In the genomic region with DNA sequence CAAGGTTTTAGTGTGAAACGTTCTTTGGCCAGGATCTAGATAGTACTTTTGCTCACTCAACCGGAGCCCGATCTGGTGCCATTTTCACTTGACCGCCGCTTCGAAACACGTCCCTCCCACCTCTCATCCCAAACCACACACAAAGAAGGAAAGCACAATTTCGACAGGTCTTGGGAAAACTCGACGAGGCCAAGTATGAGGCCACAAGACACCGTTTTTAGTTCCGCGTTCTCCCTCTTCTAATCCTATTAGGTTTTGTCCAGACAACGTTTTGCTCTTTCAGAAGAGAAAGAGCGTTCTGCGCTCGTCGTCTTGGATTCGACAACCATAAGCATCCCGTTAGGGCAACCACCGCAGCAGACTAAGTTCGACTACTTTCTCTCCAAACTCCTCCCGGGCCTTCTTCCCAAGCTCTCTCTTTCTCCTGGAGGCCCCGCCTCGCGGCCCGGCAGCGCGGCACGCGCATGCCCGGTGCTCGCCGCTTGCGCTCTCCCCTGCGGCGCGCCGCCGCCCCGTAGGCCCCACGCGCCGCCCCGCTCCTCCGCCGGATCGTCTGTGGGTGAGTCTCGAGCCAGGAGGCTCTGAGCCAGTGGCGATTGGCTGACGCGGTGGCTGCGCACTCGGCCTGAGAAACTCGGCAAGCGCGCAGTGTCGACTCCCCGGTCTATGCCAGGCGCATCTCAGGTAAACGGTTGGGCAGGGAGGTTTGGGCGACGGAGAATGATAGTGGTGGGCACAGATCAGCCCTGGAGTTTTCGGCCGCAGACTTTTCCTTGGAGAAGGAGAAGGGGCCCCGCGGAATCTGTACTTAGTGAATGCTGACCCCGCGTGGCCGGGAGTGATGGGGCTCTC, we compare ENCODE assay signal across 1 cellular context.
TF ChIP-seq lines count a peak whose summit lies in the region.

Gene MIPOL1, plus strand, starts transcription at position 517 of the 852 bp plus-strand sequence. CDS start 49,952 bp downstream, outside the sequence.

TF ChIP-seq in HepG2, 621 proteins besides CTCF, POLR2A, EP300 and RAD21 (continued from another document and continues in another):
- TF ChIP-seq BCL3 (CRISPR knock-in tag; IDR thresholded peaks at IDR 0.05) (peak; percentile 99), RXRB (CRISPR knock-in tag; IDR thresholded peaks at IDR 0.05; ENCODE audit: borderline replicate concordance) (peak; percentile 80; the same call in 1 of the 2 replicates), IRX3 (CRISPR knock-in tag; IDR thresholded peaks at IDR 0.05; ENCODE audit: borderline replicate concordance, low read depth) (peak; percentile 89; the same call in 1 of the 2 replicates), THAP11 (CRISPR knock-in tag; IDR thresholded peaks at IDR 0.05) (peak; percentile 79), ZNF687 (CRISPR knock-in tag; IDR thresholded peaks at IDR 0.05) (peak; percentile 98), KDM6A (CRISPR knock-in tag; IDR thresholded peaks at IDR 0.05; ENCODE audit: low read depth) (no peak), ASH2L (IDR thresholded peaks at IDR 0.05; ENCODE audit: insufficient read length, low read depth, low read length) (peak; percentile 99), PLSCR1 (CRISPR knock-in tag; IDR thresholded peaks at IDR 0.05; ENCODE audit: borderline replicate concordance) (no peak; the same call in 1 of the 2 replicates), ZBTB1 (CRISPR knock-in tag; IDR thresholded peaks at IDR 0.05; ENCODE audit: borderline replicate concordance) (peak; percentile 71; the same call in 1 of the 2 replicates), GTF2F1 (IDR thresholded peaks at IDR 0.05; ENCODE audit: low read length) (no peak), ZNF597 (CRISPR knock-in tag; IDR thresholded peaks at IDR 0.05) (no peak), ZBTB2 (CRISPR knock-in tag; IDR thresholded peaks at IDR 0.05; ENCODE audit: low read depth) (peak; percentile 85), ZNF780A (CRISPR knock-in tag; IDR thresholded peaks at IDR 0.05) (peak; percentile 70; the same call in 1 of the 2 replicates), TBX3 (IDR thresholded peaks at IDR 0.05; ENCODE audit: borderline replicate concordance) (no peak), ZNF768 (CRISPR knock-in tag; IDR thresholded peaks at IDR 0.05) (peak; percentile 87), MTF1 (CRISPR knock-in tag; IDR thresholded peaks at IDR 0.05) (no peak), RFXAP (CRISPR knock-in tag; IDR thresholded peaks at IDR 0.05; ENCODE audit: borderline replicate concordance) (peak; percentile 84; the same call in 1 of the 2 replicates), ZNF501 (CRISPR knock-in tag; IDR thresholded peaks at IDR 0.05) (peak; percentile 98), ZNF10 (CRISPR knock-in tag; IDR thresholded peaks at IDR 0.05; ENCODE audit: borderline replicate concordance, low read depth) (0 out of 2 replicates have a peak, but pooled peaks have one; percentile 52), SYNCRIP (IDR thresholded peaks at IDR 0.05; ENCODE audit: insufficient read depth, low read depth, low read length) (no peak), NR3C1 (CRISPR knock-in tag; IDR thresholded peaks at IDR 0.05) (0 out of 2 replicates have a peak, but pooled peaks have one; percentile 25), ZNF891 (CRISPR knock-in tag; IDR thresholded peaks at IDR 0.05) (peak; percentile 98), HDAC2 (CRISPR knock-in tag; IDR thresholded peaks at IDR 0.05) (peak; percentile 78; the same call in 1 of the 2 replicates), MYPOP (CRISPR knock-in tag; IDR thresholded peaks at IDR 0.05) (peak; percentile 98), DR1 (CRISPR knock-in tag; IDR thresholded peaks at IDR 0.05) (peak; percentile 56; the same call in 1 of the 2 replicates), ZNF619 (CRISPR knock-in tag; IDR thresholded peaks at IDR 0.05) (peak; percentile 99), ZNF749 (CRISPR knock-in tag; IDR thresholded peaks at IDR 0.05; ENCODE audit: borderline replicate concordance) (peak; percentile 61; the same call in 1 of the 2 replicates), MBD4 (IDR thresholded peaks at IDR 0.05; ENCODE audit: borderline replicate concordance, low read length) (peak; percentile 40; the same call in 1 of the 2 replicates), SP140L (CRISPR knock-in tag; IDR thresholded peaks at IDR 0.05; ENCODE audit: borderline replicate concordance) (0 out of 2 replicates have a peak, but pooled peaks have one; percentile 38), SRY (CRISPR knock-in tag; IDR thresholded peaks at IDR 0.05) (peak; percentile 100), ZNF703 (CRISPR knock-in tag; IDR thresholded peaks at IDR 0.05; ENCODE audit: borderline replicate concordance) (no peak; the same call in 1 of the 2 replicates), PRDM15 (CRISPR knock-in tag; IDR thresholded peaks at IDR 0.05) (peak; percentile 78), MTA3 (CRISPR knock-in tag; IDR thresholded peaks at IDR 0.05) (0 out of 2 replicates have a peak, but pooled peaks have one; percentile 71), ZNF598 (CRISPR knock-in tag; IDR thresholded peaks at IDR 0.05; ENCODE audit: borderline replicate concordance) (peak; percentile 95), ZSCAN9 (CRISPR knock-in tag; IDR thresholded peaks at IDR 0.05; ENCODE audit: borderline replicate concordance) (peak; percentile 95; the same call in 1 of the 2 replicates), ZBTB3 (CRISPR knock-in tag; IDR thresholded peaks at IDR 0.05; ENCODE audit: borderline replicate concordance, low read depth) (no peak; the same call in 1 of the 2 replicates), PCBP2 (optimal IDR thresholded peaks at IDR 0.05; ENCODE audit: low read depth, low read length, poor library complexity, severe bottlenecking) (no peak)
- TF ChIP-seq, protein P1, sequence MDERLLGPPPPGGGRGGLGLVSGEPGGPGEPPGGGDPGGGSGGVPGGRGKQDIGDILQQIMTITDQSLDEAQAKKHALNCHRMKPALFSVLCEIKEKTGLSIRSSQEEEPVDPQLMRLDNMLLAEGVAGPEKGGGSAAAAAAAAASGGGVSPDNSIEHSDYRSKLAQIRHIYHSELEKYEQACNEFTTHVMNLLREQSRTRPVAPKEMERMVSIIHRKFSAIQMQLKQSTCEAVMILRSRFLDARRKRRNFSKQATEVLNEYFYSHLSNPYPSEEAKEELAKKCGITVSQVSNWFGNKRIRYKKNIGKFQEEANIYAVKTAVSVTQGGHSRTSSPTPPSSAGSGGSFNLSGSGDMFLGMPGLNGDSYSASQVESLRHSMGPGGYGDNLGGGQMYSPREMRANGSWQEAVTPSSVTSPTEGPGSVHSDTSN (CRISPR knock-in tag; IDR thresholded peaks at IDR 0.05): no peak
- TF ChIP-seq, protein P2, sequence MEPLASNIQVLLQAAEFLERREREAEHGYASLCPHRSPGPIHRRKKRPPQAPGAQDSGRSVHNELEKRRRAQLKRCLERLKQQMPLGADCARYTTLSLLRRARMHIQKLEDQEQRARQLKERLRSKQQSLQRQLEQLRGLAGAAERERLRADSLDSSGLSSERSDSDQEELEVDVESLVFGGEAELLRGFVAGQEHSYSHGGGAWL (CRISPR knock-in tag; IDR thresholded peaks at IDR 0.05): peak; percentile 94
- TF ChIP-seq, protein P3, sequence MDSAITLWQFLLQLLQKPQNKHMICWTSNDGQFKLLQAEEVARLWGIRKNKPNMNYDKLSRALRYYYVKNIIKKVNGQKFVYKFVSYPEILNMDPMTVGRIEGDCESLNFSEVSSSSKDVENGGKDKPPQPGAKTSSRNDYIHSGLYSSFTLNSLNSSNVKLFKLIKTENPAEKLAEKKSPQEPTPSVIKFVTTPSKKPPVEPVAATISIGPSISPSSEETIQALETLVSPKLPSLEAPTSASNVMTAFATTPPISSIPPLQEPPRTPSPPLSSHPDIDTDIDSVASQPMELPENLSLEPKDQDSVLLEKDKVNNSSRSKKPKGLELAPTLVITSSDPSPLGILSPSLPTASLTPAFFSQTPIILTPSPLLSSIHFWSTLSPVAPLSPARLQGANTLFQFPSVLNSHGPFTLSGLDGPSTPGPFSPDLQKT (CRISPR knock-in tag; IDR thresholded peaks at IDR 0.05; ENCODE audit: borderline replicate concordance): peak; percentile 46
